In genomic region chr22:30262917-30263741, GRCh38 we compare ENCODE assay signal across 8 cellular contexts. TPM values are rescaled to one million over a fixed set of nuclear protein-coding genes. Genes with fewer than 3 reads are reported as not detected.
DNase-seq lines count a peak whose midpoint lies in the region; ATAC-seq and TF ChIP-seq lines count a peak whose summit lies in the region.

No MANE protein-coding gene starts in this region.

- CTCF ChIA-PET in CD8-positive, alpha-beta memory T cell (lab: Charles Lee) = interaction anchor here (0.7 to 6.2 kb wide), 19 partner anchors 8 to 222 kb away, joined by 3 to 82 read pairs (median 4); partner anchors contain the start of genes CASTOR1, RNF215 and TBC1D10A

- H3K27ac ChIP-seq in CD8-positive, alpha-beta memory T cell (ENCODE audit: low read depth, low read length) = no peak overlapping the region

- H3K27me3 ChIP-seq in CD8-positive, alpha-beta memory T cell (ENCODE audit: insufficient read depth, low read length, poor library complexity, severe bottlenecking) = no peaks in the 10 kb centered on the region

- peaks cover 0 to 8% (median 0%) of the 10 kb centered on the region in 3 donors for H3K36me3 Mint-ChIP-seq in CD8-positive, alpha-beta memory T cell
- peaks cover 2% of the 10 kb centered on the region for H3K36me3 Mint-ChIP-seq in activated naive CD4-positive, alpha-beta T cell treated with anti-CD3 and anti-CD28 coated beads, Interleukin-2, amount 50 U/mL, for 24 hours

- H3K9me3 ChIP-seq in CD8-positive, alpha-beta memory T cell (ENCODE audit: low read length) = no peaks in the 10 kb centered on the region

- peak; percentile 62 for TF ChIP-seq RAD21 in Ishikawa (IDR thresholded peaks at IDR 0.05; ENCODE audit: low read depth)

- peaks cover 0 to 1% of the 10 kb centered on the region in 2 donors for H3K27me3 Mint-ChIP-seq in CD8-positive, alpha-beta memory T cell
- no peaks in the 10 kb centered on the region for H3K27me3 Mint-ChIP-seq in activated naive CD4-positive, alpha-beta T cell treated with anti-CD3 and anti-CD28 coated beads, Interleukin-2, amount 50 U/mL, for 24 hours

- peaks cover 38% of the 10 kb centered on the region for H3K4me1 ChIP-seq in CD8-positive, alpha-beta memory T cell (ENCODE audit: insufficient read depth, low read length)

- DNase-seq in CD8-positive, alpha-beta memory T cell = peak; percentile 64 to 84 (median 74)
- DNase-seq in cardiac septum (ENCODE audit: low spot score) (peak; percentile 90), pulmonary artery endothelial cell (ENCODE audit: low read depth, low spot score) (peak; percentile 26)

- peak overlapping the region; percentile 37 to 81 (median 63) for H3K4me3 Mint-ChIP-seq in CD8-positive, alpha-beta memory T cell
- peak overlapping the region; percentile 75 for H3K4me3 Mint-ChIP-seq in activated naive CD4-positive, alpha-beta T cell treated with anti-CD3 and anti-CD28 coated beads, Interleukin-2, amount 50 U/mL, for 24 hours

- H3K4me3 ChIP-seq in CD8-positive, alpha-beta memory T cell (ENCODE audit: low read length) = peak overlapping the region; percentile 7

- H3K4me1 Mint-ChIP-seq in CD8-positive, alpha-beta memory T cell = peaks cover 36 to 46% (median 44%) of the 10 kb centered on the region in 3 donors
- peaks cover 29% of the 10 kb centered on the region for H3K4me1 Mint-ChIP-seq in activated naive CD4-positive, alpha-beta T cell treated with anti-CD3 and anti-CD28 coated beads, Interleukin-2, amount 50 U/mL, for 24 hours

- POLR2A ChIA-PET in CD8-positive, alpha-beta memory T cell (lab: Charles Lee) = interaction anchor here (0.5 kb wide), 1 partner anchor 25 kb away, joined by 3 read pairs; no protein-coding TSS in a partner anchor

- no peaks in the 10 kb centered on the region for H3K9me3 Mint-ChIP-seq in CD8-positive, alpha-beta memory T cell
- H3K9me3 Mint-ChIP-seq in activated naive CD4-positive, alpha-beta T cell treated with anti-CD3 and anti-CD28 coated beads, Interleukin-2, amount 50 U/mL, for 24 hours = no peaks in the 10 kb centered on the region

- TF ChIP-seq EP300 in Ishikawa (IDR thresholded peaks at IDR 0.05; ENCODE audit: borderline replicate concordance) = no peak

- H3K27ac Mint-ChIP-seq in CD8-positive, alpha-beta memory T cell = peak overlapping the region in 7 of 8 donors; percentile 45 to 93 (median 82)
- H3K27ac Mint-ChIP-seq in activated naive CD4-positive, alpha-beta T cell treated with anti-CD3 and anti-CD28 coated beads, Interleukin-2, amount 50 U/mL, for 24 hours = peak overlapping the region; percentile 79

- intact Hi-C loops in cardiac septum (cut with DNase I) = loop anchor here (2.0 kb wide), 1 partner anchor 124 kb away; the partner anchor contains the start of gene RNF215

- ATAC-seq in SK-N-SH treated with all-trans-retinoic acid at 6 μM for 48 hours (peak; percentile 86), HG02588 (IDR thresholded peaks at IDR 0.05; ENCODE audit: unreplicated experiment) (no peak), HG03460 (IDR thresholded peaks at IDR 0.05; ENCODE audit: unreplicated experiment) (no peak)

- no peaks in the 10 kb centered on the region for H3K36me3 ChIP-seq in CD8-positive, alpha-beta memory T cell (ENCODE audit: insufficient read depth, low read length)

TF ChIP-seq in Ishikawa, 13 proteins besides CTCF, POLR2A, EP300 and RAD21 (continues in another document):
- TF ChIP-seq CREB1 (IDR thresholded peaks at IDR 0.05; ENCODE audit: low read depth) = no peak
- no peak for TF ChIP-seq TEAD4 (IDR thresholded peaks at IDR 0.05)
- no peak for TF ChIP-seq NFIC (IDR thresholded peaks at IDR 0.05)
- 0 out of 2 replicates have a peak, but pooled peaks have one; percentile 43 for TF ChIP-seq YY1 (IDR thresholded peaks at IDR 0.05; ENCODE audit: low read depth)
- no peak for TF ChIP-seq REST (IDR thresholded peaks at IDR 0.05; ENCODE audit: low read depth)
- TF ChIP-seq EGR1 (IDR thresholded peaks at IDR 0.05) = no peak
- no peak for TF ChIP-seq TCF12 (IDR thresholded peaks at IDR 0.05; ENCODE audit: low read depth)
- TF ChIP-seq USF1 (IDR thresholded peaks at IDR 0.05) = peak; percentile 28; the same call in 1 of the 2 replicates
- no peak for TF ChIP-seq CEBPB (IDR thresholded peaks at IDR 0.05)

TF ChIP-seq in SK-N-SH treated with all-trans-retinoic acid at 6 μM for 48 hours, 23 proteins besides CTCF, POLR2A, EP300 and RAD21 (continues in another document):
- TF ChIP-seq OSR1 (CRISPR knock-in tag; IDR thresholded peaks at IDR 0.05) = no peak
- no peak for TF ChIP-seq PATZ1 (CRISPR knock-in tag; IDR thresholded peaks at IDR 0.05; ENCODE audit: borderline replicate concordance)
- TF ChIP-seq RARB (CRISPR knock-in tag; IDR thresholded peaks at IDR 0.05) = no peak
- TF ChIP-seq ZNF565 (CRISPR knock-in tag; conservative IDR thresholded peaks at IDR 0.05; ENCODE audit: low read depth) = no peak
- TF ChIP-seq ZC3H10 (CRISPR knock-in tag; IDR thresholded peaks at IDR 0.05) = no peak
- no peak for TF ChIP-seq GLIS3 (CRISPR knock-in tag; IDR thresholded peaks at IDR 0.05)
- no peak for TF ChIP-seq ARNTL (CRISPR knock-in tag; IDR thresholded peaks at IDR 0.05; ENCODE audit: borderline replicate concordance, low read depth)
- TF ChIP-seq CSRNP3 (CRISPR knock-in tag; IDR thresholded peaks at IDR 0.05) = no peak
- TF ChIP-seq ZFP3 (CRISPR knock-in tag; IDR thresholded peaks at IDR 0.05) = no peak
- TF ChIP-seq ZNF70 (CRISPR knock-in tag; IDR thresholded peaks at IDR 0.05) = no peak
- no peak for TF ChIP-seq CSDC2 (CRISPR knock-in tag; IDR thresholded peaks at IDR 0.05)
- no peak for TF ChIP-seq ESRRG (CRISPR knock-in tag; IDR thresholded peaks at IDR 0.05)
- no peak for TF ChIP-seq TOX (CRISPR knock-in tag; IDR thresholded peaks at IDR 0.05; ENCODE audit: borderline replicate concordance)
- TF ChIP-seq POU6F1 (CRISPR knock-in tag; IDR thresholded peaks at IDR 0.05; ENCODE audit: borderline replicate concordance, low read depth) = no peak
- no peak for TF ChIP-seq CREB5 (CRISPR knock-in tag; IDR thresholded peaks at IDR 0.05; ENCODE audit: low read depth)

RNA-seq across cellular contexts. Expression of gene OSM, which starts 3.5 kb away (rescaled TPM):
- total RNA-seq in CD8-positive, alpha-beta memory T cell = 10 to 100 TPM; 18.9 to 20.7 TPM
- 16.4 TPM for polyA plus RNA-seq in CD8-positive, alpha-beta memory T cell
- 0.32 TPM for total RNA-seq in cardiac septum
- not detected in 2 replicates for total RNA-seq in pulmonary artery endothelial cell

RNA-seq across cellular contexts. Expression of gene LIF, which starts 16.6 kb away (rescaled TPM):
- 10 to 100 TPM; 87.5 to 88.6 TPM for total RNA-seq in CD8-positive, alpha-beta memory T cell
- polyA plus RNA-seq in CD8-positive, alpha-beta memory T cell = not detected
- total RNA-seq in cardiac septum (0.78 TPM), pulmonary artery endothelial cell (0.63 and 0.66 TPM in 2 replicates)

RNA-seq across cellular contexts. Expression of gene CASTOR1, which starts 26.2 kb away (rescaled TPM):
- 1 to 10 TPM; 4.0 to 5.3 TPM for total RNA-seq in CD8-positive, alpha-beta memory T cell
- polyA plus RNA-seq in CD8-positive, alpha-beta memory T cell = 17.8 TPM
- 5.0 TPM for total RNA-seq in cardiac septum
- 7.9 and 9.5 TPM in 2 replicates for total RNA-seq in pulmonary artery endothelial cell

Comparison
In these comparisons a context has a peak if more than half of its experiments do, and no peak if none do; other contexts are left out.
1. DNase-seq: peak in every context shown above with its lines; median percentile 90 in cardiac septum; 74 in CD8-positive, alpha-beta memory T cell; 26 in pulmonary artery endothelial cell.
2. RNA of gene OSM, which starts 3.5 kb away (total RNA-seq): 18.9 to 20.7 TPM in CD8-positive, alpha-beta memory T cell; 0.32 TPM in cardiac septum (single experiment) and not detected in pulmonary artery endothelial cell; every median in the first group is over 10 times any median in the second.
3. RNA of gene LIF, which starts 16.6 kb away (total RNA-seq): 87.5 to 88.6 TPM in CD8-positive, alpha-beta memory T cell; 0.78 TPM in cardiac septum (single experiment) and 0.63 to 0.66 TPM in pulmonary artery endothelial cell; every median in the first group is over 10 times any median in the second.